ENCODE assay signal across 8 cellular contexts in the genomic region with DNA sequence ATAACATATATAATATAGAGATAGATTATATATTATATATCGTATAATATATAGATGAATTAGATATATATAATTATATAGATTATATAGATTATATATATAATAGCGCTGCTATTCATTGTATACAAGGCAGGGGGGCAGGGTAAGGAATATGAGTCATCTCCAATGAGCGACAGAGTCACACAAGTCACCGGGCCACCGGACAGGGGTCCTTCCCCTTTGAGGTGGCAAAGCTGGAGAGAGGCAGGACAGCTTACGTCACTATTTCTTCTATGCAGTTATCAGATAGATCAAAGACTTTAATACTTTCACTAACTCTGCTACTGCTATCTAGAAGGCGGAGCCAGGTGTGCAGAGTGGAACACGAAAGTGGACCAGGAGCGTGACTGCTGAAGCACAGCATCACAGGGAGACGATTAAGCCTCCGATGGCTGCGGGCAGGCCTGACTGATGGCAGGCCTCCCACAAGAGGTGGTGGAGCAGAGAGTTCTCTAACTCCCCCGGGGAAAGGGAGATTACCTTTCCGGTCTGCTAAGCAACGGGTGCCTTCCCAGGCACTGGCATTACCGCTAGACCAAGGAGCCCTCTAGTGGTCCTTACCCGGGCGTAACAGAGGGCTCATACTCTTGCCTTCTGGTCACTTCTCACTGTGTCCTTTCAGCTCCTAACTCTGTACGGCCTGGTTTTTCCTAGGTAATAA.
DNase-seq lines count a peak whose midpoint lies in the region; ATAC-seq and TF ChIP-seq lines count a peak whose summit lies in the region.

No MANE protein-coding gene starts in this region.

- no peaks in the 10 kb centered on the region for H3K79me2 ChIP-seq in PC-3 (ENCODE audit: low read length)

- no peak overlapping the region for H3K4me3 ChIP-seq in PC-3 (ENCODE audit: low read length)

- H3K36me3 ChIP-seq in PC-3 (ENCODE audit: low read depth, low read length): no peaks in the 10 kb centered on the region

- peak; percentile 13 for DNase-seq in PC-3
- DNase-seq in mesothelial cell of epicardium (ENCODE audit: low spot score in 2 of 2, unreplicated experiment in 2 of 2): no peak
- no peak for DNase-seq in activated T-cell treated with anti-CD3 and anti-CD28 coated beads, Interleukin-2, amount 50 U/mL, for 24 hours
- DNase-seq in activated CD4-positive, alpha-beta T cell treated with anti-CD3 and anti-CD28 coated beads, Interleukin-2, amount 10 ng/mL, durations not matched to agents 7 days and 5 days: no peak
- DNase-seq in effector memory CD8-positive, alpha-beta T cell: no peak
- DNase-seq in effector CD8-positive, alpha-beta T cell (lab: John Stamatoyannopoulos, UW): no peak

- no peaks in the 10 kb centered on the region for H4K20me1 ChIP-seq in PC-3 (ENCODE audit: low read length)

- H3K4me1 Mint-ChIP-seq in mesothelial cell of epicardium: peaks cover 1% of the 10 kb centered on the region
- no peaks in the 10 kb centered on the region for H3K4me1 Mint-ChIP-seq in activated T-cell treated with anti-CD3 and anti-CD28 coated beads, Interleukin-2, amount 50 U/mL, for 24 hours (ENCODE audit: low read depth)
- no peaks in the 10 kb centered on the region for H3K4me1 Mint-ChIP-seq in activated CD4-positive, alpha-beta T cell treated with anti-CD3 and anti-CD28 coated beads, Interleukin-2, amount 10 ng/mL, durations not matched to agents 7 days and 5 days
- H3K4me1 Mint-ChIP-seq in effector memory CD8-positive, alpha-beta T cell (ENCODE audit: low read depth in 2 of 2): no peaks in the 10 kb centered on the region

- no peak overlapping the region for H2AFZ ChIP-seq in PC-3 (ENCODE audit: low read length)

- H3K9me2 ChIP-seq in PC-3 (replicated peaks; ENCODE audit: low read length): no peaks in the 10 kb centered on the region

- H3K27ac Mint-ChIP-seq in mesothelial cell of epicardium: no peak overlapping the region
- H3K27ac Mint-ChIP-seq in activated T-cell treated with anti-CD3 and anti-CD28 coated beads, Interleukin-2, amount 50 U/mL, for 24 hours: no peak overlapping the region
- no peak overlapping the region for H3K27ac Mint-ChIP-seq in activated CD4-positive, alpha-beta T cell treated with anti-CD3 and anti-CD28 coated beads, Interleukin-2, amount 10 ng/mL, durations not matched to agents 7 days and 5 days
- H3K27ac Mint-ChIP-seq in effector memory CD8-positive, alpha-beta T cell: no peak overlapping the region

- TF ChIP-seq CTCF in PC-3 (conservative IDR thresholded peaks at IDR 0.05; ENCODE audit: low read depth, low read length): peak; percentile 31; the same call in 1 of the 2 replicates
- no peak for TF ChIP-seq CTCF in mesothelial cell of epicardium (IDR thresholded peaks at IDR 0.05; ENCODE audit: unreplicated experiment)

- no peak overlapping the region for H3K27ac ChIP-seq in PC-3 (ENCODE audit: low read length)

- POLR2A ChIA-PET in PC-3 (lab: Charles Lee; ENCODE audit: unreplicated experiment): no interaction called here
- POLR2A ChIA-PET in activated CD4-positive, alpha-beta T cell treated with anti-CD3 and anti-CD28 coated beads, Interleukin-2, amount 10 ng/mL, durations not matched to agents 7 days and 5 days (lab: Charles Lee): no interaction called here

- peaks cover 3% of the 10 kb centered on the region for H3K9me3 Mint-ChIP-seq in mesothelial cell of epicardium
- peaks cover 3% of the 10 kb centered on the region for H3K9me3 Mint-ChIP-seq in activated T-cell treated with anti-CD3 and anti-CD28 coated beads, Interleukin-2, amount 50 U/mL, for 24 hours
- H3K9me3 Mint-ChIP-seq in activated CD4-positive, alpha-beta T cell treated with anti-CD3 and anti-CD28 coated beads, Interleukin-2, amount 10 ng/mL, durations not matched to agents 7 days and 5 days: no peaks in the 10 kb centered on the region
- peaks cover 0 to 12% of the 10 kb centered on the region in 2 donors for H3K9me3 Mint-ChIP-seq in effector memory CD8-positive, alpha-beta T cell

- ATAC-seq in GM18519 (IDR thresholded peaks at IDR 0.05; ENCODE audit: low FRiP score, unreplicated experiment) (peak; percentile 60), HG02588 (IDR thresholded peaks at IDR 0.05; ENCODE audit: unreplicated experiment) (peak; percentile 79), PC-3 (no peak)
- ATAC-seq in effector memory CD8-positive, alpha-beta T cell (replicated peaks): no peak

- intact Hi-C loops in PC-3 (cut with micrococcal nuclease): no loop called here

- no peaks in the 10 kb centered on the region for H3K27me3 ChIP-seq in PC-3 (ENCODE audit: low read length)

- CTCF ChIA-PET in PC-3 (lab: Charles Lee): no interaction called here
- CTCF ChIA-PET in activated CD4-positive, alpha-beta T cell treated with anti-CD3 and anti-CD28 coated beads, Interleukin-2, amount 10 ng/mL, durations not matched to agents 7 days and 5 days (lab: Charles Lee): no interaction called here

- H3F3A ChIP-seq in PC-3 (ENCODE audit: low read length, unreplicated experiment): no peaks in the 10 kb centered on the region

- H3K4me2 ChIP-seq in PC-3 (ENCODE audit: low read length): no peak overlapping the region

- H3K9ac ChIP-seq in PC-3 (ENCODE audit: low read length): no peak overlapping the region

- no peaks in the 10 kb centered on the region for H3K36me3 Mint-ChIP-seq in mesothelial cell of epicardium
- H3K36me3 Mint-ChIP-seq in activated T-cell treated with anti-CD3 and anti-CD28 coated beads, Interleukin-2, amount 50 U/mL, for 24 hours (ENCODE audit: low read depth): no peaks in the 10 kb centered on the region
- H3K36me3 Mint-ChIP-seq in activated CD4-positive, alpha-beta T cell treated with anti-CD3 and anti-CD28 coated beads, Interleukin-2, amount 10 ng/mL, durations not matched to agents 7 days and 5 days (ENCODE audit: low read depth): no peaks in the 10 kb centered on the region
- no peaks in the 10 kb centered on the region for H3K36me3 Mint-ChIP-seq in effector memory CD8-positive, alpha-beta T cell (ENCODE audit: insufficient read depth)

- H3K9me3 ChIP-seq in PC-3 (ENCODE audit: low read length): no peaks in the 10 kb centered on the region

- no peaks in the 10 kb centered on the region for H3K4me1 ChIP-seq in PC-3 (ENCODE audit: insufficient read depth, low read length)

- peak overlapping the region; percentile 50 for H3K4me3 Mint-ChIP-seq in mesothelial cell of epicardium
- H3K4me3 Mint-ChIP-seq in activated T-cell treated with anti-CD3 and anti-CD28 coated beads, Interleukin-2, amount 50 U/mL, for 24 hours: no peak overlapping the region
- no peak overlapping the region for H3K4me3 Mint-ChIP-seq in activated CD4-positive, alpha-beta T cell treated with anti-CD3 and anti-CD28 coated beads, Interleukin-2, amount 10 ng/mL, durations not matched to agents 7 days and 5 days
- no peak overlapping the region for H3K4me3 Mint-ChIP-seq in effector memory CD8-positive, alpha-beta T cell

- H3K27me3 Mint-ChIP-seq in mesothelial cell of epicardium (ENCODE audit: low read depth): no peaks in the 10 kb centered on the region
- no peaks in the 10 kb centered on the region for H3K27me3 Mint-ChIP-seq in activated T-cell treated with anti-CD3 and anti-CD28 coated beads, Interleukin-2, amount 50 U/mL, for 24 hours
- no peaks in the 10 kb centered on the region for H3K27me3 Mint-ChIP-seq in activated CD4-positive, alpha-beta T cell treated with anti-CD3 and anti-CD28 coated beads, Interleukin-2, amount 10 ng/mL, durations not matched to agents 7 days and 5 days
- no peaks in the 10 kb centered on the region for H3K27me3 Mint-ChIP-seq in effector memory CD8-positive, alpha-beta T cell

- BruUV-seq in PC-3 (replicated peaks; lab: Mats Ljungman, UMichigan): no TSS peak

Comparison
In these comparisons a context has a peak if more than half of its experiments do, and no peak if none do; other contexts are left out.
1. ATAC-seq: peak in GM18519 (single experiment) and HG02588 (single experiment); none in PC-3 (single experiment) and effector memory CD8-positive, alpha-beta T cell (single experiment).